11 cellular contexts compared by ENCODE assay signal in genomic region chr2:84799772-84800171, GRCh38.
A peak's percentile ranks its signal among the peaks of the same experiment; 100 is the strongest.
DNase-seq lines count a peak whose midpoint lies in the region; ATAC-seq and TF ChIP-seq lines count a peak whose summit lies in the region.
"Had no signal": no experiment of that assay in that cellular context is flagged by ENCODE, and none has a peak within 500 bp of the region (broad histone marks: within the 10 kb centered on the region; RNA-seq: fewer than 3 reads in every experiment).

No MANE protein-coding gene starts in this region.

- H3K27ac Mint-ChIP-seq in CD4-positive, alpha-beta T cell, result no peak overlapping the region
- H3K27ac Mint-ChIP-seq in activated T-helper 1 cell treated with anti-CD3 and anti-CD28 coated beads, Interleukin-12 subunit alpha, Interleukin-12 subunit beta, Interleukin-2, Interleukin-4 antibody, amounts not matched to agents 30 ng/mL and 10 ng/mL and 1 ng/mL, durations not matched to agents 14 hours and 24 hours and 36 hours, result no peak overlapping the region
- no peak overlapping the region for H3K27ac Mint-ChIP-seq in chondrocyte (ENCODE audit: unreplicated experiment)
- H3K27ac Mint-ChIP-seq: IgD-negative memory B cell had no signal

- H3K4me1 Mint-ChIP-seq in CD4-positive, alpha-beta T cell (ENCODE audit: low read depth), result peaks cover 29% of the 10 kb centered on the region
- H3K4me1 Mint-ChIP-seq in activated T-helper 1 cell treated with anti-CD3 and anti-CD28 coated beads, Interleukin-12 subunit alpha, Interleukin-12 subunit beta, Interleukin-2, Interleukin-4 antibody, amounts not matched to agents 30 ng/mL and 10 ng/mL and 1 ng/mL, durations not matched to agents 14 hours and 24 hours and 36 hours (ENCODE audit: low read depth), result peaks cover 11% of the 10 kb centered on the region
- H3K4me1 Mint-ChIP-seq in chondrocyte (ENCODE audit: low read depth), result no peaks in the 10 kb centered on the region

- intact Hi-C loops in CD4-positive, alpha-beta T cell (cut with DNase I, micrococcal nuclease), result no loop called here
- intact Hi-C loops in activated T-helper 1 cell treated with anti-CD3 and anti-CD28 coated beads, Interleukin-12 subunit alpha, Interleukin-12 subunit beta, Interleukin-2, Interleukin-4 antibody, amounts not matched to agents 30 ng/mL and 10 ng/mL and 1 ng/mL, durations not matched to agents 14 hours and 24 hours and 36 hours (cut with micrococcal nuclease), result loop anchor here (2.0 kb wide), 1 partner anchor 17 kb away; no protein-coding TSS in a partner anchor

- H3K9me3 Mint-ChIP-seq in CD4-positive, alpha-beta T cell, result peaks cover 5% of the 10 kb centered on the region
- H3K9me3 Mint-ChIP-seq in activated T-helper 1 cell treated with anti-CD3 and anti-CD28 coated beads, Interleukin-12 subunit alpha, Interleukin-12 subunit beta, Interleukin-2, Interleukin-4 antibody, amounts not matched to agents 30 ng/mL and 10 ng/mL and 1 ng/mL, durations not matched to agents 14 hours and 24 hours and 36 hours, result peaks cover 9% of the 10 kb centered on the region
- peaks cover 12% of the 10 kb centered on the region for H3K9me3 Mint-ChIP-seq in chondrocyte (ENCODE audit: low read depth)

- POLR2A ChIA-PET in CD4-positive, alpha-beta T cell (lab: Charles Lee), result no interaction called here

- peak overlapping the region; percentile 22 for H3K4me3 Mint-ChIP-seq in CD4-positive, alpha-beta T cell
- peak overlapping the region; percentile 7 for H3K4me3 Mint-ChIP-seq in activated T-helper 1 cell treated with anti-CD3 and anti-CD28 coated beads, Interleukin-12 subunit alpha, Interleukin-12 subunit beta, Interleukin-2, Interleukin-4 antibody, amounts not matched to agents 30 ng/mL and 10 ng/mL and 1 ng/mL, durations not matched to agents 14 hours and 24 hours and 36 hours
- no peak overlapping the region for H3K4me3 Mint-ChIP-seq in chondrocyte (ENCODE audit: unreplicated experiment)

- no peaks in the 10 kb centered on the region for H3K27me3 Mint-ChIP-seq in CD4-positive, alpha-beta T cell
- no peaks in the 10 kb centered on the region for H3K27me3 Mint-ChIP-seq in activated T-helper 1 cell treated with anti-CD3 and anti-CD28 coated beads, Interleukin-12 subunit alpha, Interleukin-12 subunit beta, Interleukin-2, Interleukin-4 antibody, amounts not matched to agents 30 ng/mL and 10 ng/mL and 1 ng/mL, durations not matched to agents 14 hours and 24 hours and 36 hours (ENCODE audit: insufficient read depth)
- peaks cover 21% of the 10 kb centered on the region for H3K27me3 Mint-ChIP-seq in chondrocyte (ENCODE audit: low read depth)

- no peaks in the 10 kb centered on the region for H3K27me3 ChIP-seq in CD4-positive, alpha-beta T cell (ENCODE audit: control insufficient read depth, insufficient read depth, low read length)

- ATAC-seq in CD4-positive, alpha-beta T cell (ENCODE audit: poor library complexity), result no peak
- ATAC-seq in GM18909 (IDR thresholded peaks at IDR 0.05; ENCODE audit: poor library complexity, unreplicated experiment) (peak; percentile 14), HG02884 (IDR thresholded peaks at IDR 0.05; ENCODE audit: unreplicated experiment) (peak; percentile 15), HG03175 (IDR thresholded peaks at IDR 0.05; ENCODE audit: unreplicated experiment) (no peak), HG03108 (IDR thresholded peaks at IDR 0.05; ENCODE audit: unreplicated experiment) (no peak)

- no peaks in the 10 kb centered on the region for H3K9me3 ChIP-seq in CD4-positive, alpha-beta T cell (ENCODE audit: control insufficient read depth, low read length)

- CTCF ChIA-PET in CD4-positive, alpha-beta T cell (lab: Charles Lee), result no interaction called here

- H3K36me3 Mint-ChIP-seq in CD4-positive, alpha-beta T cell (ENCODE audit: low read depth), result peaks cover 9% of the 10 kb centered on the region
- peaks cover 5% of the 10 kb centered on the region for H3K36me3 Mint-ChIP-seq in activated T-helper 1 cell treated with anti-CD3 and anti-CD28 coated beads, Interleukin-12 subunit alpha, Interleukin-12 subunit beta, Interleukin-2, Interleukin-4 antibody, amounts not matched to agents 30 ng/mL and 10 ng/mL and 1 ng/mL, durations not matched to agents 14 hours and 24 hours and 36 hours (ENCODE audit: low read depth)
- no peaks in the 10 kb centered on the region for H3K36me3 Mint-ChIP-seq in chondrocyte (ENCODE audit: low read depth)

- DNase-seq in CD4-positive, alpha-beta T cell, result no peak
- DNase-seq in activated T-helper 1 cell treated with anti-CD3 and anti-CD28 coated beads, Interleukin-12 subunit alpha, Interleukin-12 subunit beta, Interleukin-2, Interleukin-4 antibody, amounts not matched to agents 30 ng/mL and 10 ng/mL and 1 ng/mL, durations not matched to agents 14 hours and 24 hours and 36 hours (ENCODE audit: low spot score), result no peak
- DNase-seq in mucosa of gallbladder (ENCODE audit: low spot score) (no peak), chondrocyte (ENCODE audit: low spot score) (no peak)
- DNase-seq: NCI-H774, trophoblast cell had no signal

- H3K27ac ChIP-seq in CD4-positive, alpha-beta T cell (ENCODE audit: low read depth, low read length), result no peak overlapping the region

- TF ChIP-seq CTCF in CD4-positive, alpha-beta T cell (IDR thresholded peaks at IDR 0.05), result no peak
- TF ChIP-seq CTCF in chondrocyte (IDR thresholded peaks at IDR 0.05), result no peak

Comparison
In these comparisons a context has a peak if more than half of its experiments do, and no peak if none do; other contexts are left out.
1. ATAC-seq: peak in GM18909 (single experiment) and HG02884 (single experiment); none in CD4-positive, alpha-beta T cell (single experiment), HG03175 (single experiment) and HG03108 (single experiment).